Comparison of ENCODE assay signal across 10 cellular contexts in genomic region chr6:46876126-46876525, GRCh38. TPM values are rescaled to one million over a fixed set of nuclear protein-coding genes. Genes with fewer than 3 reads are reported as not detected.
DNase-seq lines count a peak whose midpoint lies in the region; ATAC-seq and TF ChIP-seq lines count a peak whose summit lies in the region.
"Had no signal": no experiment of that assay in that cellular context is flagged by ENCODE, and none has a peak within 500 bp of the region (broad histone marks: within the 10 kb centered on the region; RNA-seq: fewer than 3 reads in every experiment).

No MANE protein-coding gene starts in this region.

- TF ChIP-seq CTCF in epithelial cell of esophagus (IDR thresholded peaks at IDR 0.05; ENCODE audit: insufficient read depth, low read depth, low read length, missing control alignments), result no peak
- no peak for TF ChIP-seq CTCF in omental fat pad (IDR thresholded peaks at IDR 0.05)

- DNase-seq in H7 (peak; percentile 30), NCI-H748 treated with DMSO at 0.1 percent for 48 hours (lab: John Stamatoyannopoulos, UW) (peak; percentile 29), epithelial cell of esophagus (ENCODE audit: low read depth) (peak; percentile 98), omental fat pad (ENCODE audit: low spot score) (no peak), COLO829 (ENCODE audit: low spot score) (no peak)
- no peak for DNase-seq in activated CD8-positive, alpha-beta memory T cell treated with anti-CD3 and anti-CD28 coated beads for 24 hours
- no peak for DNase-seq in stimulated activated CD4-positive, alpha-beta T cell treated with anti-CD3 and anti-CD28 coated beads, Interleukin-4, amount 100 ng/mL, for 24 hours
- DNase-seq: activated T-cell treated with anti-CD3 and anti-CD28 coated beads, Interleukin-2, amount 50 U/mL, for 4 hours had no signal

- H3K4me3 ChIP-seq in H7 (ENCODE audit: insufficient read depth, low read depth, low read length), result no peak overlapping the region
- no peak overlapping the region for H3K4me3 ChIP-seq in epithelial cell of esophagus (ENCODE audit: low read length)
- H3K4me3 ChIP-seq: SK-N-MC had no signal

- no peaks in the 10 kb centered on the region for H3K27me3 ChIP-seq in H7 (ENCODE audit: control insufficient read depth, insufficient read depth, low read length)

- H3K36me3 ChIP-seq in H7 (replicated peaks; ENCODE audit: control insufficient read depth, insufficient read depth, low read length), result no peaks in the 10 kb centered on the region

- ATAC-seq in omental fat pad (ENCODE audit: low FRiP score) (peak; percentile 48), HG03520 (IDR thresholded peaks at IDR 0.05; ENCODE audit: unreplicated experiment) (no peak)
- ATAC-seq: activated T-cell treated with anti-CD3 and anti-CD28 coated beads, Interleukin-2, amount 50 U/mL, for 4 hours had no signal

RNA-seq across cellular contexts. Expression of gene ADGRF5, which starts 45.6 kb away (rescaled TPM):
- under 0.01 and 1.0 TPM in 2 replicates for total RNA-seq in H7 (2014; rRNA removed; shearing (Covaris generic))
- total RNA-seq in omental fat pad, result 100 to 1,000 TPM in 1 of 4 donors, 10 to 100 TPM in 3; 29.7 to 324 (median 74.1) TPM

Comparison
In these comparisons a context has a peak if more than half of its experiments do, and no peak if none do; other contexts are left out.
1. DNase-seq: peak in H7 (single experiment), NCI-H748 treated with DMSO at 0.1 percent for 48 hours (single experiment) and epithelial cell of esophagus (single experiment); none in omental fat pad (single experiment), activated CD8-positive, alpha-beta memory T cell treated with anti-CD3 and anti-CD28 coated beads for 24 hours (single experiment), COLO829 (single experiment) and stimulated activated CD4-positive, alpha-beta T cell treated with anti-CD3 and anti-CD28 coated beads, Interleukin-4, amount 100 ng/mL, for 24 hours (single experiment).
2. RNA of gene ADGRF5, which starts 45.6 kb away (total RNA-seq): 29.7 to 324 TPM in omental fat pad; under 0.01 to 1.0 TPM in H7; every median in the first group is over 10 times any median in the second.